24 cellular contexts compared by ENCODE assay signal in genomic region chr5:143195496-143195895, GRCh38.
DNase-seq lines count a peak whose midpoint lies in the region; ATAC-seq and TF ChIP-seq lines count a peak whose summit lies in the region.
"Had no signal": no experiment of that assay in that cellular context is flagged by ENCODE, and none has a peak within 500 bp of the region (broad histone marks: within the 10 kb centered on the region; RNA-seq: fewer than 3 reads in every experiment).

No MANE protein-coding gene starts in this region.

- H3K36me3 ChIP-seq in left lung (no peaks in the 10 kb centered on the region), mesenchymal stem cell (ENCODE audit: control insufficient read depth in 1 of 2, insufficient read depth in 2 of 2, low read depth in 1 of 2, low read length in 2 of 2) (no peaks in the 10 kb centered on the region)
- H3K36me3 ChIP-seq: brain microvascular endothelial cell, esophagus muscularis mucosa, sigmoid colon had no signal

- peaks cover 15% of the 10 kb centered on the region for H3K4me1 Mint-ChIP-seq in activated naive CD4-positive, alpha-beta T cell treated with anti-CD3 and anti-CD28 coated beads for 36 hours (ENCODE audit: low read depth)
- peaks cover 12% of the 10 kb centered on the region for H3K4me1 Mint-ChIP-seq in type B pancreatic cell (ENCODE audit: unreplicated experiment)

- H3K27me3 ChIP-seq in left lung: no peaks in the 10 kb centered on the region
- no peaks in the 10 kb centered on the region for H3K27me3 ChIP-seq in mesenchymal stem cell (ENCODE audit: control insufficient read depth in 1 of 2, insufficient read depth in 1 of 2, low read length in 2 of 2)
- H3K27me3 ChIP-seq: brain microvascular endothelial cell, dorsolateral prefrontal cortex, esophagus muscularis mucosa, hepatocyte, sigmoid colon had no signal

- CTCF ChIA-PET in activated naive CD4-positive, alpha-beta T cell treated with anti-CD3 and anti-CD28 coated beads for 36 hours (lab: Charles Lee): no interaction called here

- H3K36me3 Mint-ChIP-seq in activated naive CD4-positive, alpha-beta T cell treated with anti-CD3 and anti-CD28 coated beads for 36 hours (ENCODE audit: low read depth): peaks cover 12% of the 10 kb centered on the region
- peaks cover 4% of the 10 kb centered on the region for H3K36me3 Mint-ChIP-seq in type B pancreatic cell

- peak overlapping the region in 1 of 2 donors; percentile 7 for H3K27ac ChIP-seq in left lung
- no peak overlapping the region for H3K27ac ChIP-seq in mesenchymal stem cell (ENCODE audit: low read length, poor library complexity, severe bottlenecking)
- H3K27ac ChIP-seq: brain microvascular endothelial cell, dorsolateral prefrontal cortex, hepatocyte, sigmoid colon had no signal

- H3K9me3 Mint-ChIP-seq in activated naive CD4-positive, alpha-beta T cell treated with anti-CD3 and anti-CD28 coated beads for 36 hours: peaks cover 15% of the 10 kb centered on the region
- no peaks in the 10 kb centered on the region for H3K9me3 Mint-ChIP-seq in type B pancreatic cell

- no peak overlapping the region for H3K4me3 Mint-ChIP-seq in activated naive CD4-positive, alpha-beta T cell treated with anti-CD3 and anti-CD28 coated beads for 36 hours
- no peak overlapping the region for H3K4me3 Mint-ChIP-seq in type B pancreatic cell

- no peak for TF ChIP-seq POLR2A in NB4 (IDR thresholded peaks at IDR 0.05; ENCODE audit: extremely low read depth, insufficient read length)

- no peak overlapping the region for H4K91ac ChIP-seq in mesenchymal stem cell (ENCODE audit: low read length)

- peak; percentile 50 to 62 for DNase-seq in AML-193 (lab: John Stamatoyannopoulos, UW)
- peak; percentile 76 for DNase-seq in NB4 (ENCODE audit: low read depth)
- peak; percentile 33 for DNase-seq in choroid plexus epithelial cell (ENCODE audit: low read depth)
- no peak for DNase-seq in left lung
- DNase-seq in mesenchymal stem cell: no peak
- DNase-seq in activated naive CD4-positive, alpha-beta T cell treated with anti-CD3 and anti-CD28 coated beads for 36 hours: no peak
- no peak for DNase-seq in type B pancreatic cell (ENCODE audit: extremely low spot score, unreplicated experiment)
- DNase-seq: activated CD4-positive, alpha-beta T cell treated with anti-CD3 and anti-CD28 coated beads, Interleukin-2, amount 50 U/mL, for 1 hour; activated T-cell treated with anti-CD3 and anti-CD28 coated beads, Interleukin-2, amount 50 U/mL, for 1 hour; brain microvascular endothelial cell; COR-L47; dorsolateral prefrontal cortex; MM.1S; NCI-H2081; NCI-H524 treated with DMSO at 0.1 percent for 48 hours; occipital lobe; sigmoid colon; stimulated activated CD4-positive, alpha-beta T cell treated with anti-CD3 and anti-CD28 coated beads, Interleukin-2, amount 100 ng/mL, for 24 hours; SW 1271 had no signal

- H4K8ac ChIP-seq in mesenchymal stem cell (ENCODE audit: low read length): no peak overlapping the region

- H3K4me3 ChIP-seq in NB4 (ENCODE audit: low read depth, low read length): no peak overlapping the region
- H3K4me3 ChIP-seq in choroid plexus epithelial cell (ENCODE audit: low read depth, low read length): no peak overlapping the region
- H3K4me3 ChIP-seq in left lung: no peak overlapping the region
- H3K4me3 ChIP-seq in mesenchymal stem cell (ENCODE audit: insufficient read depth in 1 of 2, low read depth in 1 of 2, low read length in 2 of 2): no peak overlapping the region
- H3K4me3 ChIP-seq: dorsolateral prefrontal cortex, esophagus muscularis mucosa, hepatocyte, sigmoid colon had no signal

- no peak overlapping the region for H3K4me2 ChIP-seq in mesenchymal stem cell (ENCODE audit: low read length, poor library complexity, severe bottlenecking)
- H3K4me2 ChIP-seq: hepatocyte had no signal

- no peak overlapping the region for H2AK5ac ChIP-seq in mesenchymal stem cell (ENCODE audit: low read length, severe bottlenecking)

- TF ChIP-seq CTCF in NB4 (IDR thresholded peaks at IDR 0.05; ENCODE audit: low read depth, low read length) (no peak), choroid plexus epithelial cell (conservative IDR thresholded peaks at IDR 0.05; ENCODE audit: low read depth, low read length) (no peak), left lung (IDR thresholded peaks at IDR 0.05) (no peak), type B pancreatic cell (conservative IDR thresholded peaks at IDR 0.05) (no peak)

- no peak overlapping the region for H3K4ac ChIP-seq in mesenchymal stem cell (ENCODE audit: low read depth in 1 of 2, low read length in 2 of 2)

- H2AFZ ChIP-seq in mesenchymal stem cell (ENCODE audit: low read depth, low read length): no peak overlapping the region
- H2AFZ ChIP-seq: hepatocyte had no signal

- no peak overlapping the region for H3K18ac ChIP-seq in mesenchymal stem cell (ENCODE audit: low read depth in 1 of 2, low read length in 2 of 2)

- peaks cover 6 to 14% of the 10 kb centered on the region in 2 donors for H3K4me1 ChIP-seq in left lung
- no peaks in the 10 kb centered on the region for H3K4me1 ChIP-seq in mesenchymal stem cell (ENCODE audit: control insufficient read depth, insufficient read depth, low read depth, low read length)

- WGBS in mesenchymal stem cell: 100% methylated on average over 1 of the region's 2 CpGs

- no peak overlapping the region for H3K14ac ChIP-seq in mesenchymal stem cell (ENCODE audit: low read length in 2 of 2)

- intact Hi-C loops in left lung (cut with DNase I): no loop called here
- intact Hi-C loops in activated naive CD4-positive, alpha-beta T cell treated with anti-CD3 and anti-CD28 coated beads for 36 hours (cut with micrococcal nuclease): no loop called here

- H3K27ac Mint-ChIP-seq in activated naive CD4-positive, alpha-beta T cell treated with anti-CD3 and anti-CD28 coated beads for 36 hours: no peak overlapping the region
- no peak overlapping the region for H3K27ac Mint-ChIP-seq in type B pancreatic cell
- H3K27ac Mint-ChIP-seq: activated naive CD4-positive, alpha-beta T cell treated with anti-CD3 and anti-CD28 coated beads, Interleukin-2, amount 50 U/mL, for 72 hours had no signal

- no peak overlapping the region for H2BK12ac ChIP-seq in mesenchymal stem cell (ENCODE audit: low read length in 2 of 2)

- no peak overlapping the region for H2BK15ac ChIP-seq in mesenchymal stem cell (ENCODE audit: low read depth, poor library complexity, severe bottlenecking)

- ATAC-seq in left lung: peak; percentile 41
- ATAC-seq in HG03108 (IDR thresholded peaks at IDR 0.05; ENCODE audit: unreplicated experiment): no peak
- ATAC-seq: activated naive CD4-positive, alpha-beta T cell treated with anti-CD3 and anti-CD28 coated beads, Interleukin-2, amount 50 U/mL, for 72 hours; HCT116 had no signal

- no peak overlapping the region for H3K23ac ChIP-seq in mesenchymal stem cell (ENCODE audit: low read length in 2 of 2)

- no peak overlapping the region for H2BK120ac ChIP-seq in mesenchymal stem cell (ENCODE audit: low read depth, low read length)

- H3K9ac ChIP-seq in mesenchymal stem cell (ENCODE audit: low read length): no peak overlapping the region

- no peaks in the 10 kb centered on the region for H3K27me3 Mint-ChIP-seq in activated naive CD4-positive, alpha-beta T cell treated with anti-CD3 and anti-CD28 coated beads for 36 hours (ENCODE audit: low read depth)
- H3K27me3 Mint-ChIP-seq in type B pancreatic cell: no peaks in the 10 kb centered on the region

- no peaks in the 10 kb centered on the region for H3K79me1 ChIP-seq in mesenchymal stem cell (replicated peaks; ENCODE audit: low read length, poor library complexity, severe bottlenecking)

- H2BK5ac ChIP-seq in mesenchymal stem cell (ENCODE audit: low read depth, low read length, poor library complexity, severe bottlenecking): no peak overlapping the region

- H3K9me3 ChIP-seq in left lung (peaks cover 0 to 6% of the 10 kb centered on the region in 2 donors), mesenchymal stem cell (ENCODE audit: control insufficient read depth, low read length) (peaks cover 7% of the 10 kb centered on the region)
- H3K9me3 ChIP-seq: sigmoid colon had no signal

Comparison
In these comparisons a context has a peak if more than half of its experiments do, and no peak if none do; other contexts are left out.
1. DNase-seq: peak in AML-193 (2 of 2), NB4 (single experiment) and choroid plexus epithelial cell (single experiment); none in left lung (0 of 2), mesenchymal stem cell (single experiment), activated naive CD4-positive, alpha-beta T cell treated with anti-CD3 and anti-CD28 coated beads for 36 hours (single experiment) and type B pancreatic cell (single experiment).